16 cellular contexts compared by ENCODE assay signal in the genomic region with DNA sequence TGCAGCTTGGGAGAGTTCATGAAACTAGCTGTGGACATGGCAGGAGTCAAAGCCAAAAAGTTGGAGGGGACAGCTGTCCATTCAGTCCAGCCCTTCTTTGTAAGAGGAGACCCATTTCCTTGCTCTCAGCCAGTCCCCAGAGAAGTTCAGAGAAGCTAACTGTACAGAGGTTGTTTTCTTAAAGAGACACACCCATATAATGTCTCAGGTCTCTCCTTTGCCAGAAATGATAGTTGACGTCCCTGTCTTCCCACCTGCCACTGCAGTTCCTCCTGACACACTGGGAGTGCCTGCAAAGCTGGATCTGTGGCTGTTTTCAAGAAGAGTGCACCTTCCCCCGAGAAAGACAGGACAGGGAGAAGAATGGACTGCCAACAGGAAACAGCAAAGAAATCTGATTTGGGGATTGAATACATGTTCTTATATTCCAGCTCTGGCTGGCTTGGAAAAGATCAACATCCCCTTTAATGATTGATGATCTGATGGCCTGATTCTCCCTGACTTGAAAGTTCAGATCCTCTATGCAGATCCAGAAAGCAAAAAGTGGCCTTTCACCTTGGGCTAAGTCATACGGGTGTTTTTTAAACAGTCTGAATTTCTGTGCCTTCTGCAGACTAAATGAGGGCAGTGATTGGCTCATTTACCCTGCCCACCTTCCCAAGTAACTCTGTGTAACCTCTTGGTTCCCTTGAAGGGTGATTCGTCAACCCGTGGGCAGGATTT.
"Had no signal": no experiment of that assay in that cellular context is flagged by ENCODE, and none has a peak within 500 bp of the region (broad histone marks: within the 10 kb centered on the region; RNA-seq: fewer than 3 reads in every experiment).

No MANE protein-coding gene starts in this region.

- H3K36me3 ChIP-seq: brain microvascular endothelial cell, heart right ventricle, prostate gland had no signal

- H3K36me3 Mint-ChIP-seq: activated CD8-positive, alpha-beta memory T cell treated with anti-CD3 and anti-CD28 coated beads, Interleukin-2, amount 10 ng/mL, durations not matched to agents 7 days and 5 days; mesothelial cell of epicardium had no signal

- H3K4me1 ChIP-seq: prostate gland had no signal

- H3K27ac ChIP-seq: brain microvascular endothelial cell, epithelial cell of prostate, prostate gland, thoracic aorta had no signal

- ATAC-seq: activated CD8-positive, alpha-beta memory T cell treated with anti-CD3 and anti-CD28 coated beads, Interleukin-2, amount 10 ng/mL, durations not matched to agents 7 days and 5 days had no signal

- H3K27me3 Mint-ChIP-seq: activated CD4-positive, alpha-beta memory T cell treated with anti-CD3 and anti-CD28 coated beads, Interleukin-2, amount 10 ng/mL, durations not matched to agents 7 days and 5 days; activated CD8-positive, alpha-beta memory T cell treated with anti-CD3 and anti-CD28 coated beads, Interleukin-2, amount 10 ng/mL, durations not matched to agents 7 days and 5 days had no signal

- H3K9me3 ChIP-seq: heart right ventricle, prostate gland, stomach, thoracic aorta had no signal

- H3K4me3 ChIP-seq: heart right ventricle, prostate gland, smooth muscle cell, stomach, thoracic aorta had no signal

- H3K4me3 Mint-ChIP-seq: activated CD4-positive, alpha-beta memory T cell treated with anti-CD3 and anti-CD28 coated beads, Interleukin-2, amount 10 ng/mL, durations not matched to agents 7 days and 5 days; activated CD8-positive, alpha-beta memory T cell treated with anti-CD3 and anti-CD28 coated beads, Interleukin-2, amount 10 ng/mL, durations not matched to agents 7 days and 5 days; endodermal cell; mesothelial cell of epicardium; neural crest cell had no signal

- H3K9me3 Mint-ChIP-seq: activated CD4-positive, alpha-beta memory T cell treated with anti-CD3 and anti-CD28 coated beads, Interleukin-2, amount 10 ng/mL, durations not matched to agents 7 days and 5 days; neural crest cell had no signal

- H3K27ac Mint-ChIP-seq: activated CD4-positive, alpha-beta memory T cell treated with anti-CD3 and anti-CD28 coated beads, Interleukin-2, amount 10 ng/mL, durations not matched to agents 7 days and 5 days; activated CD8-positive, alpha-beta memory T cell treated with anti-CD3 and anti-CD28 coated beads, Interleukin-2, amount 10 ng/mL, durations not matched to agents 7 days and 5 days; endodermal cell; mesothelial cell of epicardium had no signal

- H3K27me3 ChIP-seq: brain microvascular endothelial cell, stomach had no signal

- DNase-seq: activated CD4-positive, alpha-beta memory T cell treated with anti-CD3 and anti-CD28 coated beads, Interleukin-2, amount 10 ng/mL, durations not matched to agents 7 days and 5 days; activated CD8-positive, alpha-beta memory T cell treated with anti-CD3 and anti-CD28 coated beads, Interleukin-2, amount 10 ng/mL, durations not matched to agents 7 days and 5 days; activated naive CD4-positive, alpha-beta T cell treated with Interleukin-2 at 50 U/mL for 16 hours; brain microvascular endothelial cell; central memory CD4-positive, alpha-beta T cell; endodermal cell; heart right ventricle; kidney glomerular epithelial cell; stimulated activated CD4-positive, alpha-beta T cell treated with anti-CD3 and anti-CD28 coated beads, Interleukin-4, amount 100 ng/mL, for 1 hour; stomach had no signal

- H3K4me1 Mint-ChIP-seq: activated CD4-positive, alpha-beta memory T cell treated with anti-CD3 and anti-CD28 coated beads, Interleukin-2, amount 10 ng/mL, durations not matched to agents 7 days and 5 days; activated CD8-positive, alpha-beta memory T cell treated with anti-CD3 and anti-CD28 coated beads, Interleukin-2, amount 10 ng/mL, durations not matched to agents 7 days and 5 days; neural crest cell had no signal
